ENCODE assay signal across 8 cellular contexts in genomic region chrX:119852410-119853353, GRCh38. TPM values are rescaled to one million over a fixed set of nuclear protein-coding genes. Genes with fewer than 3 reads are reported as not detected.
DNase-seq lines count a peak whose midpoint lies in the region; ATAC-seq, FAIRE-seq and TF ChIP-seq lines count a peak whose summit lies in the region.

Gene UPF3B (minus strand): TSS chrX:119852963. CDS start chrX:119852928, 35 bp downstream.

- intact Hi-C loops in OCI-LY7 (cut with micrococcal nuclease; ENCODE audit: unreplicated experiment), result loop anchor here (2.0 to 5.0 kb wide), 2 partner anchors 18 to 60 kb away; partner anchors contain the start of genes NDUFA1, RNF113A and RPL39

- BruUV-seq in OCI-LY7 (replicated peaks; lab: Mats Ljungman, UMichigan), result no TSS peak

- peaks cover 18% of the 10 kb centered on the region for H3K79me2 ChIP-seq in OCI-LY7 (ENCODE audit: insufficient read depth, low read depth, low read length)

- CTCF ChIA-PET in OCI-LY7 (lab: Charles Lee; ENCODE audit: unreplicated experiment), result interaction anchor here (0.5 kb wide), 1 partner anchor 18 kb away, joined by 3 read pairs; no protein-coding TSS in a partner anchor

- POLR2A ChIA-PET in OCI-LY7 (lab: Charles Lee), result interaction anchor here (0.6 to 1.6 kb wide), 10 partner anchors 10 to 94 kb away, joined by 3 to 14 read pairs (median 3); partner anchors contain the start of genes NDUFA1, RNF113A, RPL39 and SOWAHD

- H3K36me3 ChIP-seq in OCI-LY7 (ENCODE audit: insufficient read depth, low read length), result peaks cover 39% of the 10 kb centered on the region

- H3K4me3 ChIP-seq in OCI-LY7 (ENCODE audit: low read depth, low read length, poor library complexity, severe bottlenecking), result peak within 1 kb of the TSS; percentile 96

- DNase-seq in D721Med (ENCODE audit: insufficient read length, low spot score) (peak; percentile 48), HuH-7.5 (ENCODE audit: low spot score) (peak; percentile 65), OCI-LY7 (ENCODE audit: low spot score) (peak; percentile 98), activated T-cell treated with anti-CD3 and anti-CD28 coated beads for 24 hours (ENCODE audit: low read depth) (peak; percentile 85), epidermal melanocyte (ENCODE audit: insufficient read length, low spot score) (peak; percentile 84), middle frontal gyrus (ENCODE audit: extremely low spot score, low spot score) (peak; percentile 86)
- DNase-seq in stimulated activated CD8-positive, alpha-beta memory T cell treated with anti-CD3 and anti-CD28 coated beads, Interleukin-2, amount 100 ng/mL, for 48 hours (ENCODE audit: low read depth in 2 of 2), result peak; percentile 84 to 90

- no peaks in the 10 kb centered on the region for H3K9me2 ChIP-seq in OCI-LY7 (ENCODE audit: insufficient read depth, low read length)

- TF ChIP-seq CTCF in D721Med (IDR thresholded peaks at IDR 0.05; ENCODE audit: insufficient read depth, missing control alignments), result no peak
- TF ChIP-seq CTCF in OCI-LY7 (conservative IDR thresholded peaks at IDR 0.05; ENCODE audit: low read length), result no peak

- H3K9me3 ChIP-seq in OCI-LY7 (ENCODE audit: low read length), result no peaks in the 10 kb centered on the region

- H4K20me1 ChIP-seq in OCI-LY7 (ENCODE audit: insufficient read depth, low read length), result no peaks in the 10 kb centered on the region

- peak; percentile 95 for ATAC-seq in GM21526 (IDR thresholded peaks at IDR 0.05; ENCODE audit: low FRiP score, unreplicated experiment)

- peak within 1 kb of the TSS; percentile 44 for H3K27ac ChIP-seq in OCI-LY7 (ENCODE audit: low read depth, low read length, poor library complexity, severe bottlenecking)

- peaks cover 15% of the 10 kb centered on the region for H3K4me1 ChIP-seq in OCI-LY7 (ENCODE audit: insufficient read depth, low read length, poor library complexity, severe bottlenecking)

- FAIRE-seq in D721Med (lab: Jason Lieb, UNC), result no peak

- peak within 1 kb of the TSS; percentile 76 for H2AFZ ChIP-seq in OCI-LY7 (ENCODE audit: low read length)

- H3K4me2 ChIP-seq in OCI-LY7 (ENCODE audit: low read length), result peak within 1 kb of the TSS; percentile 87

RNA-seq across cellular contexts. Expression of gene UPF3B, which starts in this region (rescaled TPM):
- total RNA-seq in OCI-LY7 (2014; rRNA removed; shearing (Covaris generic)), result 8.7 and 10.8 TPM in 2 replicates
- 25.1 and 25.5 TPM in 2 replicates for total RNA-seq in OCI-LY7 (2022)

Comparison
In these comparisons a context has a peak if more than half of its experiments do, and no peak if none do; other contexts are left out.
1. Peak in every context shown above with its lines: DNase-seq, ATAC-seq, H3K4me3 ChIP-seq and H3K27ac ChIP-seq.
2. DNase-seq: peak in every context shown above with its lines; median percentile 98 in OCI-LY7; 87 in stimulated activated CD8-positive, alpha-beta memory T cell treated with anti-CD3 and anti-CD28 coated beads, Interleukin-2, amount 100 ng/mL, for 48 hours; 86 in middle frontal gyrus; 85 in activated T-cell treated with anti-CD3 and anti-CD28 coated beads for 24 hours; 84 in epidermal melanocyte; 65 in HuH-7.5; 48 in D721Med.